In the genomic region with DNA sequence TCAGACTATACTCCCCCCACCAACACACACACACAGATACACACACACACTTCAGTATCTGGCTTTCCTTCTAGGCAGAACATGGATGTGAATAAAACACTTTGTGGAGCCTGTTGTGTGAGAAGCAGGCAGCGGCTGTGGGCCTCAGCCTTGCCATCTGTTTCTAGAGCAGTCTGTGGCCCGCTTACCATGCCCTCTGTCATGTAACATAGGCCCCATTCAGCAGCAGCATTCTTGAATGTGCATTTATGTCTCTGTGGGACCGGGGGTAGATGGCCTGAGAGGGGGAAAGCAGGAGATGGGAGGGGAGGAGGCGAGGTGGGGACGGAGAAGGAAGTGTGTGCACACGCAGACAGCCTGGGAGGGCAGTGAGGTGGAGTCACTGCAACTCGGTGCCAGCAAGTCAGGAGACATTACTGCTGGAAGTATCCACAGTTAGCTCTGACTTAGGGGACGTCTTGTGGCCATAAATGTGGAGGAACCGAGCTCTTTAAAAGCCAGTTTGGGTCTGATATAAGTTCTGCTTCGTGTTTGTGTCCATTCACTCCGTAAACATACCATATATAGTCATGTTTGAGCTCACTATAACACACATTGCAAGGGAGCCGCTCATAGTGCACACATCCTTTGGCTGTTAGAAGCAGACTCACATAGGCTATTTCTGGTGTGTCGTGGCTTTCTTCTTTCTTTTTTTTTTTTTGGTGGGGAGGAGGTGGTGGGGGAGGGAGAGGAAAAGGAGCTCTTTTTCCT, we compare ENCODE assay signal across 8 cellular contexts. TPM values are rescaled to one million over a fixed set of nuclear protein-coding genes. Genes with fewer than 3 reads are reported as not detected.
DNase-seq lines count a peak whose midpoint lies in the region; ATAC-seq and TF ChIP-seq lines count a peak whose summit lies in the region.

No MANE protein-coding gene starts in this region.

- POLR2A ChIA-PET in Caco-2 (lab: Charles Lee): interaction anchor here (0.6 kb wide), 1 partner anchor 37 kb away, joined by 4 read pairs; no protein-coding TSS in a partner anchor

- H3K27me3 ChIP-seq in Caco-2 (replicated peaks; ENCODE audit: control insufficient read depth, insufficient read depth, low read length): no peaks in the 10 kb centered on the region

- no peaks in the 10 kb centered on the region for H3K9me3 ChIP-seq in Caco-2

- no peaks in the 10 kb centered on the region for H3K27me3 Mint-ChIP-seq in Caco-2 (ENCODE audit: insufficient read depth, unreplicated experiment)
- no peaks in the 10 kb centered on the region for H3K27me3 Mint-ChIP-seq in activated T-helper 1 cell treated with anti-CD3 and anti-CD28 coated beads, Interleukin-12 subunit alpha, Interleukin-12 subunit beta, Interleukin-2, Interleukin-4 antibody, amounts not matched to agents 30 ng/mL and 10 ng/mL and 1 ng/mL, durations not matched to agents 14 hours and 24 hours and 36 hours (ENCODE audit: insufficient read depth)

- TF ChIP-seq CTCF in Caco-2 (IDR thresholded peaks at IDR 0.05; ENCODE audit: insufficient read depth in 1 of 2, low read depth in 1 of 2, low read length in 1 of 2, severe bottlenecking in 1 of 2, unreplicated experiment in 1 of 2): no peak

- peak overlapping the region; percentile 28 for H3K4me3 ChIP-seq in Caco-2 (ENCODE audit: low read depth, low read length)

- DNase-seq in Caco-2 (peak in 1 of 2 experiments; percentile 45), LHCN-M2 (ENCODE audit: low read depth) (peak; percentile 59), cardiac septum (ENCODE audit: low spot score) (peak; percentile 86), renal cortical epithelial cell (ENCODE audit: low read depth) (peak; percentile 56), T1000 (lab: John Stamatoyannopoulos, UW) (no peak)
- no peak for DNase-seq in activated T-helper 1 cell treated with anti-CD3 and anti-CD28 coated beads, Interleukin-12 subunit alpha, Interleukin-12 subunit beta, Interleukin-2, Interleukin-4 antibody, amounts not matched to agents 30 ng/mL and 10 ng/mL and 1 ng/mL, durations not matched to agents 14 hours and 24 hours and 36 hours (ENCODE audit: low spot score)
- DNase-seq in activated CD4-positive, alpha-beta T cell treated with anti-CD3 and anti-CD28 coated beads, Interleukin-2, amount 50 U/mL, for 1 hour: no peak

- BruUV-seq in Caco-2 (replicated peaks; lab: Mats Ljungman, UMichigan): no TSS peak

- no peaks in the 10 kb centered on the region for H3K36me3 Mint-ChIP-seq in Caco-2 (ENCODE audit: insufficient read depth, unreplicated experiment)
- peaks cover 1% of the 10 kb centered on the region for H3K36me3 Mint-ChIP-seq in activated T-helper 1 cell treated with anti-CD3 and anti-CD28 coated beads, Interleukin-12 subunit alpha, Interleukin-12 subunit beta, Interleukin-2, Interleukin-4 antibody, amounts not matched to agents 30 ng/mL and 10 ng/mL and 1 ng/mL, durations not matched to agents 14 hours and 24 hours and 36 hours (ENCODE audit: low read depth)

- CTCF ChIA-PET in Caco-2 (lab: Charles Lee): interaction anchor here (0.7 kb wide), 3 partner anchors 33 to 79 kb away, joined by 3 to 6 read pairs (median 4); no protein-coding TSS in a partner anchor

- peaks cover 53% of the 10 kb centered on the region for H3K4me1 Mint-ChIP-seq in Caco-2 (ENCODE audit: low read depth, unreplicated experiment)
- H3K4me1 Mint-ChIP-seq in activated T-helper 1 cell treated with anti-CD3 and anti-CD28 coated beads, Interleukin-12 subunit alpha, Interleukin-12 subunit beta, Interleukin-2, Interleukin-4 antibody, amounts not matched to agents 30 ng/mL and 10 ng/mL and 1 ng/mL, durations not matched to agents 14 hours and 24 hours and 36 hours (ENCODE audit: low read depth): peaks cover 66% of the 10 kb centered on the region

- no peaks in the 10 kb centered on the region for H3K9me3 Mint-ChIP-seq in Caco-2 (ENCODE audit: unreplicated experiment)
- no peaks in the 10 kb centered on the region for H3K9me3 Mint-ChIP-seq in activated T-helper 1 cell treated with anti-CD3 and anti-CD28 coated beads, Interleukin-12 subunit alpha, Interleukin-12 subunit beta, Interleukin-2, Interleukin-4 antibody, amounts not matched to agents 30 ng/mL and 10 ng/mL and 1 ng/mL, durations not matched to agents 14 hours and 24 hours and 36 hours

- H3K36me3 ChIP-seq in Caco-2 (ENCODE audit: control insufficient read depth, insufficient read depth, low read length): no peaks in the 10 kb centered on the region; the same call in 1 of the 2 replicates

- H3K4me1 ChIP-seq in Caco-2: peaks cover 45% of the 10 kb centered on the region

- intact Hi-C loops in Caco-2 (cut with micrococcal nuclease; ENCODE audit: unreplicated experiment): no loop called here
- intact Hi-C loops in activated T-helper 1 cell treated with anti-CD3 and anti-CD28 coated beads, Interleukin-12 subunit alpha, Interleukin-12 subunit beta, Interleukin-2, Interleukin-4 antibody, amounts not matched to agents 30 ng/mL and 10 ng/mL and 1 ng/mL, durations not matched to agents 14 hours and 24 hours and 36 hours (cut with micrococcal nuclease): loop anchor here (1.0 to 10.0 kb wide), 2 partner anchors 9 to 1289 kb away; partner anchors contain the start of gene SLC35B3
- intact Hi-C loops in cardiac septum (cut with DNase I): no loop called here

- peak overlapping the region; percentile 71 for H3K4me3 Mint-ChIP-seq in Caco-2 (ENCODE audit: unreplicated experiment)
- H3K4me3 Mint-ChIP-seq in activated T-helper 1 cell treated with anti-CD3 and anti-CD28 coated beads, Interleukin-12 subunit alpha, Interleukin-12 subunit beta, Interleukin-2, Interleukin-4 antibody, amounts not matched to agents 30 ng/mL and 10 ng/mL and 1 ng/mL, durations not matched to agents 14 hours and 24 hours and 36 hours: peak overlapping the region; percentile 37

- peak overlapping the region; percentile 79 for H3K27ac Mint-ChIP-seq in Caco-2 (ENCODE audit: unreplicated experiment)
- peak overlapping the region; percentile 75 for H3K27ac Mint-ChIP-seq in activated T-helper 1 cell treated with anti-CD3 and anti-CD28 coated beads, Interleukin-12 subunit alpha, Interleukin-12 subunit beta, Interleukin-2, Interleukin-4 antibody, amounts not matched to agents 30 ng/mL and 10 ng/mL and 1 ng/mL, durations not matched to agents 14 hours and 24 hours and 36 hours

- ATAC-seq in GM21515 (IDR thresholded peaks at IDR 0.05; ENCODE audit: unreplicated experiment): peak; percentile 64

RNA-seq across cellular contexts. Expression of gene RREB1, which starts 38.5 kb away (rescaled TPM):
- 48.6 and 51.1 TPM in 2 replicates for total RNA-seq in Caco-2 (2022)
- total RNA-seq in LHCN-M2 (2014; rRNA removed): 9.9 and 11.5 TPM in 2 replicates
- 5.4 TPM for polyA plus RNA-seq in LHCN-M2 (2012)
- total RNA-seq in activated T-helper 1 cell treated with anti-CD3 and anti-CD28 coated beads, Interleukin-12 subunit alpha, Interleukin-12 subunit beta, Interleukin-2, Interleukin-4 antibody, amounts not matched to agents 30 ng/mL and 10 ng/mL and 1 ng/mL, durations not matched to agents 14 hours and 24 hours and 36 hours: 12.3 and 12.7 TPM in 2 replicates
- 27.8 TPM for total RNA-seq in cardiac septum
- 13.5 and 42.6 TPM in 2 replicates for total RNA-seq in renal cortical epithelial cell

Comparison
In these comparisons a context has a peak if more than half of its experiments do, and no peak if none do; other contexts are left out.
1. DNase-seq: peak in LHCN-M2 (single experiment), cardiac septum (single experiment) and renal cortical epithelial cell (single experiment); none in activated T-helper 1 cell treated with anti-CD3 and anti-CD28 coated beads, Interleukin-12 subunit alpha, Interleukin-12 subunit beta, Interleukin-2, Interleukin-4 antibody, amounts not matched to agents 30 ng/mL and 10 ng/mL and 1 ng/mL, durations not matched to agents 14 hours and 24 hours and 36 hours (single experiment), T1000 (single experiment) and activated CD4-positive, alpha-beta T cell treated with anti-CD3 and anti-CD28 coated beads, Interleukin-2, amount 50 U/mL, for 1 hour (single experiment).